Comparison of ENCODE assay signal across 1 cellular context in genomic region chr22:36257948-36258674, GRCh38.
TF ChIP-seq lines count a peak whose summit lies in the region.

No MANE protein-coding gene starts in this region.

TF ChIP-seq in H1, 55 proteins besides CTCF, POLR2A, EP300 and RAD21:
- TF ChIP-seq RBBP5 (IDR thresholded peaks at IDR 0.05; ENCODE audit: borderline replicate concordance, low read depth, low read length), result no peak
- TF ChIP-seq SP1 (IDR thresholded peaks at IDR 0.05; ENCODE audit: low read depth, low read length), result no peak
- TF ChIP-seq SIN3A (conservative IDR thresholded peaks at IDR 0.05 in 1 of 2, IDR thresholded peaks at IDR 0.05 in 1 of 2; ENCODE audit: low read depth in 1 of 2, low read length in 2 of 2), result no peak
- TF ChIP-seq, protein P1, sequence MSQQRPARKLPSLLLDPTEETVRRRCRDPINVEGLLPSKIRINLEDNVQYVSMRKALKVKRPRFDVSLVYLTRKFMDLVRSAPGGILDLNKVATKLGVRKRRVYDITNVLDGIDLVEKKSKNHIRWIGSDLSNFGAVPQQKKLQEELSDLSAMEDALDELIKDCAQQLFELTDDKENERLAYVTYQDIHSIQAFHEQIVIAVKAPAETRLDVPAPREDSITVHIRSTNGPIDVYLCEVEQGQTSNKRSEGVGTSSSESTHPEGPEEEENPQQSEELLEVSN (IDR thresholded peaks at IDR 0.05), result no peak
- no peak for TF ChIP-seq KDM4A (IDR thresholded peaks at IDR 0.05; ENCODE audit: low read depth, low read length, severe bottlenecking)
- TF ChIP-seq, protein P2, sequence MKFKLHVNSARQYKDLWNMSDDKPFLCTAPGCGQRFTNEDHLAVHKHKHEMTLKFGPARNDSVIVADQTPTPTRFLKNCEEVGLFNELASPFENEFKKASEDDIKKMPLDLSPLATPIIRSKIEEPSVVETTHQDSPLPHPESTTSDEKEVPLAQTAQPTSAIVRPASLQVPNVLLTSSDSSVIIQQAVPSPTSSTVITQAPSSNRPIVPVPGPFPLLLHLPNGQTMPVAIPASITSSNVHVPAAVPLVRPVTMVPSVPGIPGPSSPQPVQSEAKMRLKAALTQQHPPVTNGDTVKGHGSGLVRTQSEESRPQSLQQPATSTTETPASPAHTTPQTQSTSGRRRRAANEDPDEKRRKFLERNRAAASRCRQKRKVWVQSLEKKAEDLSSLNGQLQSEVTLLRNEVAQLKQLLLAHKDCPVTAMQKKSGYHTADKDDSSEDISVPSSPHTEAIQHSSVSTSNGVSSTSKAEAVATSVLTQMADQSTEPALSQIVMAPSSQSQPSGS (IDR thresholded peaks at IDR 0.05; ENCODE audit: low read length), result no peak
- TF ChIP-seq ZNF274 (IDR thresholded peaks at IDR 0.05; ENCODE audit: borderline replicate concordance, extremely low read depth, low read length), result no peak
